In genomic region chr16:56317998-56318912, GRCh38 we compare ENCODE assay signal across 8 cellular contexts.
DNase-seq lines count a peak whose midpoint lies in the region; ATAC-seq and TF ChIP-seq lines count a peak whose summit lies in the region.

No MANE protein-coding gene starts in this region.

- peak; percentile 97 for TF ChIP-seq CTCF in foreskin keratinocyte (conservative IDR thresholded peaks at IDR 0.05)

- no peaks in the 10 kb centered on the region for H3K4me1 ChIP-seq in SJCRH30
- no peaks in the 10 kb centered on the region for H3K4me1 ChIP-seq in foreskin keratinocyte
- peaks cover 4% of the 10 kb centered on the region for H3K4me1 ChIP-seq in neuron (ENCODE audit: insufficient read depth, low read length)

- no peaks in the 10 kb centered on the region for H3K27me3 ChIP-seq in SJCRH30
- no peaks in the 10 kb centered on the region for H3K27me3 ChIP-seq in foreskin keratinocyte
- peaks cover 5% of the 10 kb centered on the region for H3K27me3 ChIP-seq in neuron (ENCODE audit: insufficient read depth, low read length)

- H3K9me3 ChIP-seq in SJCRH30 (replicated peaks): no peaks in the 10 kb centered on the region
- no peaks in the 10 kb centered on the region for H3K9me3 ChIP-seq in neuron (ENCODE audit: low read length)

- peak overlapping the region; percentile 46 for H3K4me3 ChIP-seq in SJCRH30
- no peak overlapping the region for H3K4me3 ChIP-seq in neuron (ENCODE audit: low read length)

- ATAC-seq in GM21526 (IDR thresholded peaks at IDR 0.05; ENCODE audit: low FRiP score, unreplicated experiment) (peak; percentile 90), foreskin keratinocyte (peak; percentile 95)

- peak overlapping the region; percentile 66 for H2AFZ ChIP-seq in neuron (ENCODE audit: low read depth, low read length)

- H3K27ac ChIP-seq in SJCRH30 (no peak overlapping the region), foreskin keratinocyte (no peak overlapping the region)

- H3K36me3 ChIP-seq in SJCRH30: no peaks in the 10 kb centered on the region
- H3K36me3 ChIP-seq in neuron (ENCODE audit: insufficient read depth, low read length): no peaks in the 10 kb centered on the region

- DNase-seq in DMS 273 treated with DMSO at 0.1 percent for 48 hours (lab: John Stamatoyannopoulos, UW) (peak; percentile 30), HuH-7.5 (ENCODE audit: low spot score) (peak; percentile 88), SJCRH30 (peak; percentile 81 to 90), foreskin keratinocyte (peak in 1 of 2 donors; percentile 55), stromal cell of bone marrow (ENCODE audit: low read depth) (peak; percentile 52)
- DNase-seq in activated naive CD4-positive, alpha-beta T cell (lab: John Stamatoyannopoulos, UW): peak; percentile 42 to 59 (median 46)
